ENCODE assay signal across 24 cellular contexts in the genomic region with DNA sequence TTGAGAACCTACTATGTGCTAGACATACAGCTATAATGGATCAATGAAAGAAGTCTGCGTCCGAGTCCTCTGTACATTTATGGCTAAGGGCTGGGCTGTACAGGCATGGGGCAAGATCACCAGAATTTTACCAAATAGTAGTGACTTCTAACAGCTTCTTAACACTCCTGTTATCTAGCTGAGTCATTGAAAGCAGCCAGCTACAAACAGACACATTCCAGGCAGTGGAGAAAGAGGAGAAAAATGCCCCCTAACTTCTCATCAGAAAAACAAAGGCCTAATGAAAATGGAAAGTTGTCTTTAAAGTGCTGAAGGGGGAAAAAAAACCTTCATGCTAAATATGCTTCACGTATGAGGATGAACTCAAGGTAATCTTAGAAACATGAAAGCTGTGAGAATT. TPM values are rescaled to one million over a fixed set of nuclear protein-coding genes. Genes with fewer than 3 reads are reported as not detected.
"Had no signal": no experiment of that assay in that cellular context is flagged by ENCODE, and none has a peak within 500 bp of the region (broad histone marks: within the 10 kb centered on the region; RNA-seq: fewer than 3 reads in every experiment).

No MANE protein-coding gene starts in this region.

- H3K36me3 ChIP-seq: transverse colon had no signal

- DNase-seq: activated CD4-positive, alpha-beta T cell treated with anti-CD3 and anti-CD28 coated beads for 1 hour; activated CD4-positive, alpha-beta T cell treated with anti-CD3 and anti-CD28 coated beads, Interleukin-2, amount 10 ng/mL, durations not matched to agents 7 days and 5 days; activated CD8-positive, alpha-beta T cell treated with anti-CD3 and anti-CD28 coated beads for 36 hours; activated naive CD4-positive, alpha-beta T cell; activated T-cell treated with anti-CD3 and anti-CD28 coated beads, Interleukin-2, amount 50 U/mL, for 48 hours; aorta; dermis blood vessel endothelial cell; effector CD8-positive, alpha-beta T cell; kidney; left colon; mesenchymal stem cell; posterior cingulate gyrus; right cardiac atrium; spleen; stimulated activated naive CD8-positive, alpha-beta T cell treated with anti-CD3 and anti-CD28 coated beads, Interleukin-15, Interleukin-2, amounts not matched to agents 100 U/mL and 50 U/mL, for 24 hours; testis; transverse colon; WERI-Rb-1 had no signal

- H3K4me1 ChIP-seq: gastroesophageal sphincter, spleen, testis, transverse colon had no signal

- H3K4me2 ChIP-seq: hepatocyte had no signal

- H3K27ac ChIP-seq: gastroesophageal sphincter, hepatocyte, spleen, testis, transverse colon, WERI-Rb-1 had no signal

- H3K4me1 Mint-ChIP-seq: activated CD4-positive, alpha-beta T cell treated with anti-CD3 and anti-CD28 coated beads, Interleukin-2, amount 10 ng/mL, durations not matched to agents 7 days and 5 days; central memory CD8-positive, alpha-beta T cell; nephron had no signal

- H3K27ac Mint-ChIP-seq: activated CD4-positive, alpha-beta T cell treated with anti-CD3 and anti-CD28 coated beads, Interleukin-2, amount 10 ng/mL, durations not matched to agents 7 days and 5 days; activated CD8-positive, alpha-beta T cell treated with anti-CD3 and anti-CD28 coated beads for 36 hours; activated naive CD4-positive, alpha-beta T cell treated with anti-CD3 and anti-CD28 coated beads, Interleukin-2, amount 50 U/mL, for 72 hours; nephron had no signal

- ATAC-seq: activated CD8-positive, alpha-beta T cell treated with anti-CD3 and anti-CD28 coated beads for 36 hours; activated naive CD4-positive, alpha-beta T cell treated with anti-CD3 and anti-CD28 coated beads, Interleukin-2, amount 50 U/mL, for 72 hours; gastroesophageal sphincter; left colon; right cardiac atrium; stimulated activated naive CD8-positive, alpha-beta T cell treated with anti-CD3 and anti-CD28 coated beads, Interleukin-15, Interleukin-2, amounts not matched to agents 100 U/mL and 50 U/mL, for 24 hours had no signal

- H3K4me3 ChIP-seq: gastroesophageal sphincter, hepatocyte, spleen, testis, transverse colon had no signal

- H3K4me3 Mint-ChIP-seq: activated CD4-positive, alpha-beta T cell treated with anti-CD3 and anti-CD28 coated beads, Interleukin-2, amount 10 ng/mL, durations not matched to agents 7 days and 5 days; activated CD8-positive, alpha-beta T cell treated with anti-CD3 and anti-CD28 coated beads for 36 hours; central memory CD8-positive, alpha-beta T cell; nephron had no signal

- H3K27me3 Mint-ChIP-seq: activated CD4-positive, alpha-beta T cell treated with anti-CD3 and anti-CD28 coated beads, Interleukin-2, amount 10 ng/mL, durations not matched to agents 7 days and 5 days; activated CD8-positive, alpha-beta T cell treated with anti-CD3 and anti-CD28 coated beads for 36 hours; central memory CD8-positive, alpha-beta T cell had no signal

- H2AFZ ChIP-seq: hepatocyte had no signal

- H3K27me3 ChIP-seq: gastroesophageal sphincter, hepatocyte, spleen, testis, transverse colon had no signal

- H3K79me2 ChIP-seq: hepatocyte had no signal

- H3K9me3 ChIP-seq: testis had no signal

RNA-seq across cellular contexts. Expression of a gene that starts 14.3 kb away (rescaled TPM):
- total RNA-seq: T-helper 1 cell treated with Interleukin-12 subunit alpha and Interleukin-12 subunit beta and Interleukin-4 antibody, amounts not matched to agents 30 ng/mL and 1 ng/mL, for 36 hours had no signal
